ENCODE assay signal across 2 cellular contexts in the genomic region with DNA sequence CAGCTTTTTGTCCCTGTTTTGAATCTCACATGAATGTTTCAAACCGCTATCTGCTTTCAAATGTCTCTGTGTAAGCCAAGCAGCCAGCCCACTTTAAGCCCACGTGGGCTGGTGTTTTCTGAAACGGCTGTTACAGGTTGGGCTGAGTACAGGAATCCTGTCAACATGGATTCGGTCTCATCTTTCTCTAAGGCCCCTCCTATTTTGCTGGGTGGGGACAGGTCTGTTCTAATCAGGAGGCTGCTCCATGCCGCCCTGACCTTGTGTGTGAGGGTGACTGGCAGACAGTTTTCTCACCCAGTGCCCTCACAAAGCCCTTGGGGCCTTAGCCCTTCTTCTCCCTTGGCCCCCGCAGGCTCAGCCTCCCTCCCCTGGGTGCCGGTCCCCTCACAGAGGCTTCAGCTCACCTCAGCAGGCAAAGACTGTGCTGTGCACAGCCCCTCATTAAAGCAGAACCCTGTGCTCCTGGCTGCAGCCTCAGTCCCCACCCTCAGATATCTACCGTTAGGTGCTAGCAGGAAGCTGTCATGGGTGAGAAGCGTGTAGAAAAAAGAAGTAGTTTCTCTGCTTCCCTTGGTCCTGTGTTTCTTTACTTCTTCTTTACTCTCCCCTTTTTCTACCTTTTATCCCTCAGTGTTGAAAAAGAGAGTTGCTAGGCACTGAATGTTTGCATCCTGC.
TF ChIP-seq lines count a peak whose summit lies in the region.

No MANE protein-coding gene starts in this region.

TF ChIP-seq in GM23338, 12 proteins besides CTCF, POLR2A, EP300 and RAD21:
- TF ChIP-seq, protein P1, sequence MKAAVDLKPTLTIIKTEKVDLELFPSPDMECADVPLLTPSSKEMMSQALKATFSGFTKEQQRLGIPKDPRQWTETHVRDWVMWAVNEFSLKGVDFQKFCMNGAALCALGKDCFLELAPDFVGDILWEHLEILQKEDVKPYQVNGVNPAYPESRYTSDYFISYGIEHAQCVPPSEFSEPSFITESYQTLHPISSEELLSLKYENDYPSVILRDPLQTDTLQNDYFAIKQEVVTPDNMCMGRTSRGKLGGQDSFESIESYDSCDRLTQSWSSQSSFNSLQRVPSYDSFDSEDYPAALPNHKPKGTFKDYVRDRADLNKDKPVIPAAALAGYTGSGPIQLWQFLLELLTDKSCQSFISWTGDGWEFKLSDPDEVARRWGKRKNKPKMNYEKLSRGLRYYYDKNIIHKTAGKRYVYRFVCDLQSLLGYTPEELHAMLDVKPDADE (IDR thresholded peaks at IDR 0.05) = no peak
- TF ChIP-seq ZNF331 (CRISPR knock-in tag; IDR thresholded peaks at IDR 0.05; ENCODE audit: low read depth) (no peak), POLR2AphosphoS5 (IDR thresholded peaks at IDR 0.05; ENCODE audit: low read depth) (no peak), CREB1 (CRISPR knock-in tag; IDR thresholded peaks at IDR 0.05; ENCODE audit: low read depth) (no peak), STAT1 (IDR thresholded peaks at IDR 0.05; ENCODE audit: unreplicated experiment) (no peak)

TF ChIP-seq in K562, 482 proteins besides CTCF, POLR2A, EP300 and RAD21:
- no peak for TF ChIP-seq ZNF511 (CRISPR knock-in tag; IDR thresholded peaks at IDR 0.05)
- TF ChIP-seq ZKSCAN8 (CRISPR knock-in tag; IDR thresholded peaks at IDR 0.05) = no peak
- TF ChIP-seq ZNF133 (CRISPR knock-in tag; IDR thresholded peaks at IDR 0.05) = no peak
- TF ChIP-seq HOXB6 (CRISPR knock-in tag; IDR thresholded peaks at IDR 0.05; ENCODE audit: borderline replicate concordance) = no peak
